In the genomic region with DNA sequence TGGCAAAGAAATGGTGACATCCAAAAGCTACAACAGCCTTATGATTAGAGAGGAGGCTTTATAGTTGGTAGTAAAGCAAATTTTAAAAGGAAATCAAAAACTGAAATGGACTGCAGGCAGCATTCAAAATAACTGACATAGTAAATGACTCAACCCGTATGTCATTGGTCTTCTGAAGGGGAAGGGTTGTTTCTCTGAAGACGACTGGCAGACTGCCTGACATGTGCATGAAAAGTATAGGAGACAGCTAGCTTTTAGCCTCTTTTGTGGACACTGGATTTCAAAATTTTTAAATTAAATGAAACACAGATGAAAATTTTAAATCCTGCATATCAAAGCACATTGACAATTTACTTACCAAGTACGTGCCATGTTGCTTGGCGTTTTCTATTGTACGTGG, we compare ENCODE assay signal across 32 cellular contexts. TPM values are rescaled to one million over a fixed set of nuclear protein-coding genes. Genes with fewer than 3 reads are reported as not detected.
A peak's percentile ranks its signal among the peaks of the same experiment; 100 is the strongest.
DNase-seq lines count a peak whose midpoint lies in the region; ATAC-seq and TF ChIP-seq lines count a peak whose summit lies in the region.
"Had no signal": no experiment of that assay in that cellular context is flagged by ENCODE, and none has a peak within 500 bp of the region (broad histone marks: within the 10 kb centered on the region; RNA-seq: fewer than 3 reads in every experiment).

No MANE protein-coding gene starts in this region.

- no peak overlapping the region for H3K4me3 Mint-ChIP-seq in activated CD8-positive, alpha-beta memory T cell treated with anti-CD3 and anti-CD28 coated beads, Interleukin-2, amount 10 ng/mL, durations not matched to agents 7 days and 5 days
- H3K4me3 Mint-ChIP-seq: activated B cell treated with CpG ODN at 0.5 μM for 24 hours; activated naive CD8-positive, alpha-beta T cell treated with anti-CD3 and anti-CD28 coated beads, Interleukin-2, amount 50 U/mL, for 24 hours; activated T-cell treated with anti-CD3 and anti-CD28 coated beads, Interleukin-2, amount 50 U/mL, for 24 hours; CD14-positive monocyte; neural crest cell; T-helper 1 cell treated with Interleukin-12 subunit alpha and Interleukin-12 subunit beta and Interleukin-4 antibody, amounts not matched to agents 30 μg/mL and 1 μg/mL, for 36 hours had no signal

- no peak overlapping the region for H3K27ac Mint-ChIP-seq in activated CD8-positive, alpha-beta memory T cell treated with anti-CD3 and anti-CD28 coated beads, Interleukin-2, amount 10 ng/mL, durations not matched to agents 7 days and 5 days
- H3K27ac Mint-ChIP-seq: activated B cell treated with CpG ODN at 0.5 μM for 24 hours; activated naive CD8-positive, alpha-beta T cell treated with anti-CD3 and anti-CD28 coated beads, Interleukin-2, amount 50 U/mL, for 24 hours; activated T-cell treated with anti-CD3 and anti-CD28 coated beads, Interleukin-2, amount 50 U/mL, for 24 hours; T-helper 1 cell treated with Interleukin-12 subunit alpha and Interleukin-12 subunit beta and Interleukin-4 antibody, amounts not matched to agents 30 μg/mL and 1 μg/mL, for 36 hours had no signal

- H3K4me3 ChIP-seq in cardiac fibroblast (replicated peaks in 1 of 2; ENCODE audit: low read depth in 2 of 2, low read length in 2 of 2) (no peak overlapping the region), foreskin fibroblast (ENCODE audit: low read depth in 1 of 2, low read length in 2 of 2) (no peak overlapping the region)
- H3K4me3 ChIP-seq: left ventricle myocardium inferior, pancreas, suprapubic skin, upper lobe of left lung had no signal

- TF ChIP-seq CTCF in cardiac fibroblast (IDR thresholded peaks at IDR 0.05; ENCODE audit: low read depth, low read length) (no peak), foreskin fibroblast (IDR thresholded peaks at IDR 0.05; ENCODE audit: low read depth, low read length) (no peak)

- CTCF ChIA-PET in activated CD8-positive, alpha-beta memory T cell treated with anti-CD3 and anti-CD28 coated beads, Interleukin-2, amount 10 ng/mL, durations not matched to agents 7 days and 5 days (lab: Charles Lee) = no interaction called here

- H3K27me3 Mint-ChIP-seq in activated CD8-positive, alpha-beta memory T cell treated with anti-CD3 and anti-CD28 coated beads, Interleukin-2, amount 10 ng/mL, durations not matched to agents 7 days and 5 days = no peaks in the 10 kb centered on the region
- H3K27me3 Mint-ChIP-seq: activated B cell treated with CpG ODN at 0.5 μM for 24 hours; activated naive CD8-positive, alpha-beta T cell treated with anti-CD3 and anti-CD28 coated beads, Interleukin-2, amount 50 U/mL, for 24 hours; activated T-cell treated with anti-CD3 and anti-CD28 coated beads, Interleukin-2, amount 50 U/mL, for 24 hours had no signal

- no peaks in the 10 kb centered on the region for H3K9me3 Mint-ChIP-seq in activated CD8-positive, alpha-beta memory T cell treated with anti-CD3 and anti-CD28 coated beads, Interleukin-2, amount 10 ng/mL, durations not matched to agents 7 days and 5 days (ENCODE audit: low read depth)
- H3K9me3 Mint-ChIP-seq: activated B cell treated with CpG ODN at 0.5 μM for 24 hours; activated naive CD8-positive, alpha-beta T cell treated with anti-CD3 and anti-CD28 coated beads, Interleukin-2, amount 50 U/mL, for 24 hours; activated T-cell treated with anti-CD3 and anti-CD28 coated beads, Interleukin-2, amount 50 U/mL, for 24 hours; neural crest cell; T-helper 1 cell treated with Interleukin-12 subunit alpha and Interleukin-12 subunit beta and Interleukin-4 antibody, amounts not matched to agents 30 μg/mL and 1 μg/mL, for 36 hours had no signal

- peaks cover 20% of the 10 kb centered on the region for H3K4me1 Mint-ChIP-seq in activated CD8-positive, alpha-beta memory T cell treated with anti-CD3 and anti-CD28 coated beads, Interleukin-2, amount 10 ng/mL, durations not matched to agents 7 days and 5 days
- H3K4me1 Mint-ChIP-seq: activated B cell treated with CpG ODN at 0.5 μM for 24 hours, neural crest cell had no signal

- DNase-seq in COLO829 (ENCODE audit: low spot score) = peak; percentile 45
- DNase-seq in M059J (ENCODE audit: low read depth) = peak; percentile 57
- DNase-seq in cardiac fibroblast (ENCODE audit: low read depth in 2 of 2) = peak; percentile 11 to 40
- DNase-seq in foreskin fibroblast = peak; percentile 43 to 54
- no peak for DNase-seq in NCI-H1436 (lab: John Stamatoyannopoulos, UW)
- DNase-seq in activated CD8-positive, alpha-beta memory T cell treated with anti-CD3 and anti-CD28 coated beads, Interleukin-2, amount 10 ng/mL, durations not matched to agents 7 days and 5 days = no peak
- DNase-seq in DMS79 (lab: John Stamatoyannopoulos, UW) = no peak
- DNase-seq: activated B cell treated with CpG ODN at 0.5 μM for 24 hours; activated CD4-positive, alpha-beta T cell treated with anti-CD3 and anti-CD28 coated beads, Interleukin-2, amount 50 U/mL, for 1 hour; activated gamma-delta T cell; activated naive CD8-positive, alpha-beta T cell treated with anti-CD3 and anti-CD28 coated beads, Interleukin-2, amount 50 U/mL, for 24 hours; activated T-cell treated with anti-CD3 and anti-CD28 coated beads, Interleukin-2, amount 50 U/mL, for 24 hours; Calu3; DND-41; H7; islet precursor cell; left ventricle myocardium inferior; mesendoderm; NCI-H1092; NCI-H187 treated with DMSO at 0.1 percent for 48 hours; NCI-H2171; NCI-H510A; pancreas; retina; small intestine; stimulated activated naive CD4-positive, alpha-beta T cell treated with Interleukin-2 at 50 U/mL for 16 hours; upper lobe of left lung had no signal

- ATAC-seq in activated CD8-positive, alpha-beta memory T cell treated with anti-CD3 and anti-CD28 coated beads, Interleukin-2, amount 10 ng/mL, durations not matched to agents 7 days and 5 days = no peak
- ATAC-seq in GM19397 (IDR thresholded peaks at IDR 0.05; ENCODE audit: unreplicated experiment) = no peak
- ATAC-seq: pancreas had no signal

- peaks cover 6% of the 10 kb centered on the region for H3K36me3 Mint-ChIP-seq in activated CD8-positive, alpha-beta memory T cell treated with anti-CD3 and anti-CD28 coated beads, Interleukin-2, amount 10 ng/mL, durations not matched to agents 7 days and 5 days

RNA-seq across cellular contexts. Expression of a gene that starts 51.7 kb away (rescaled TPM):
- total RNA-seq in M059J (2014; rRNA removed; shearing (Covaris generic)) = 0.64 TPM in 1 of 2 replicates, not detected in the other
- not detected for total RNA-seq in activated CD8-positive, alpha-beta memory T cell treated with anti-CD3 and anti-CD28 coated beads, Interleukin-2, amount 10 ng/mL, durations not matched to agents 7 days and 5 days
- total RNA-seq: activated B cell treated with CpG ODN at 0.5 μM for 24 hours, Calu3, suprapubic skin had no signal

Comparison
In these comparisons a context has a peak if more than half of its experiments do, and no peak if none do; other contexts are left out.
1. DNase-seq: peak in COLO829 (single experiment), M059J (single experiment), cardiac fibroblast (2 of 2) and foreskin fibroblast (2 of 2); none in NCI-H1436 (single experiment), activated CD8-positive, alpha-beta memory T cell treated with anti-CD3 and anti-CD28 coated beads, Interleukin-2, amount 10 ng/mL, durations not matched to agents 7 days and 5 days (single experiment) and DMS79 (single experiment).